In the genomic region with DNA sequence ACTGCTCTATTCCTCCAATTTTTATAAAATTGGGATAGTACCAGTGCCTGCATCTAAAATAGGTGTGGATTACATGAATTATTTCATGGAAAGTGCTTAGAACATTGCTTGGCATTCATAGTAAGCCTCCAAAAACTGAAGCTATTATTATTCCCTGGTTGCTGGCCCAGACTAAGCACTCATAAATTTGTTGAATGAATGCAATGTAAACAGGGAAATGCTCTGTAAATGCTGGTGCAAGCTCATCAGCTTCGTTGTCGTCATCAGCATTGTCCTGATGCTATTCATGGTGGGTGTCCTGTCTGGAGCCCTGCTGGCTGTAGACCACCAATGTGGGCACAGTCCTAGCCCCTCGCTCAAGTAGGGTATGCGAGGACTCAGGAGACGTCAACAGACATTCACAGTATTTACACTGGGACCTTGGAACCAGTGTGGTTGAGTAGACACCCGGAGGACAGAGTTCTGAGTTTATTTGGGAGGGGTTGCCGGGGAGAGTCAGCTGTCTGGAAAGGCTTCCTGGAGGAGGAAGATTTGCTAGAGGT, we compare ENCODE assay signal across 1 cellular context.
TF ChIP-seq lines count a peak whose summit lies in the region.

No MANE protein-coding gene starts in this region.

TF ChIP-seq in IMR-90, 13 proteins besides CTCF, POLR2A, EP300 and RAD21 (continued from another document):
- TF ChIP-seq USF2 (IDR thresholded peaks at IDR 0.05; ENCODE audit: low read depth, low read length) (no peak), RCOR1 (IDR thresholded peaks at IDR 0.05; ENCODE audit: insufficient replicate concordance, low read length) (no peak), MAZ (IDR thresholded peaks at IDR 0.05; ENCODE audit: borderline replicate concordance, low read depth, low read length) (no peak), RFX5 (IDR thresholded peaks at IDR 0.05; ENCODE audit: low read depth, low read length) (no peak)
TF ChIP-seq in IMR-90: peak in this region for 0.
